1 cellular context compared by ENCODE assay signal in genomic region chr7:30912454-30912985, GRCh38.
TF ChIP-seq lines count a peak whose summit lies in the region.

No MANE protein-coding gene starts in this region.

TF ChIP-seq in IMR-90, 13 proteins besides CTCF, POLR2A, EP300 and RAD21 (continued from another document):
- TF ChIP-seq, protein P1, sequence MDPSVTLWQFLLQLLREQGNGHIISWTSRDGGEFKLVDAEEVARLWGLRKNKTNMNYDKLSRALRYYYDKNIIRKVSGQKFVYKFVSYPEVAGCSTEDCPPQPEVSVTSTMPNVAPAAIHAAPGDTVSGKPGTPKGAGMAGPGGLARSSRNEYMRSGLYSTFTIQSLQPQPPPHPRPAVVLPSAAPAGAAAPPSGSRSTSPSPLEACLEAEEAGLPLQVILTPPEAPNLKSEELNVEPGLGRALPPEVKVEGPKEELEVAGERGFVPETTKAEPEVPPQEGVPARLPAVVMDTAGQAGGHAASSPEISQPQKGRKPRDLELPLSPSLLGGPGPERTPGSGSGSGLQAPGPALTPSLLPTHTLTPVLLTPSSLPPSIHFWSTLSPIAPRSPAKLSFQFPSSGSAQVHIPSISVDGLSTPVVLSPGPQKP (IDR thresholded peaks at IDR 0.05; ENCODE audit: borderline replicate concordance, low read depth, low read length): no peak
- TF ChIP-seq FOS (IDR thresholded peaks at IDR 0.05; ENCODE audit: low read depth, low read length): no peak
- TF ChIP-seq MAFK (IDR thresholded peaks at IDR 0.05; ENCODE audit: low read depth, low read length): no peak
- no peak for TF ChIP-seq RFX5 (IDR thresholded peaks at IDR 0.05; ENCODE audit: low read depth, low read length)
- TF ChIP-seq MAZ (IDR thresholded peaks at IDR 0.05; ENCODE audit: borderline replicate concordance, low read depth, low read length): no peak
- TF ChIP-seq RCOR1 (IDR thresholded peaks at IDR 0.05; ENCODE audit: insufficient replicate concordance, low read length): no peak
- no peak for TF ChIP-seq USF2 (IDR thresholded peaks at IDR 0.05; ENCODE audit: low read depth, low read length)
- TF ChIP-seq MXI1 (IDR thresholded peaks at IDR 0.05; ENCODE audit: borderline replicate concordance, low read depth, low read length): no peak
